ENCODE assay signal across 1 cellular context in genomic region chr11:60842688-60843605, GRCh38.
TF ChIP-seq lines count a peak whose summit lies in the region.

No MANE protein-coding gene starts in this region.

TF ChIP-seq in IMR-90, 13 proteins besides CTCF, POLR2A, EP300 and RAD21 (continued from another document):
- TF ChIP-seq, protein P1, sequence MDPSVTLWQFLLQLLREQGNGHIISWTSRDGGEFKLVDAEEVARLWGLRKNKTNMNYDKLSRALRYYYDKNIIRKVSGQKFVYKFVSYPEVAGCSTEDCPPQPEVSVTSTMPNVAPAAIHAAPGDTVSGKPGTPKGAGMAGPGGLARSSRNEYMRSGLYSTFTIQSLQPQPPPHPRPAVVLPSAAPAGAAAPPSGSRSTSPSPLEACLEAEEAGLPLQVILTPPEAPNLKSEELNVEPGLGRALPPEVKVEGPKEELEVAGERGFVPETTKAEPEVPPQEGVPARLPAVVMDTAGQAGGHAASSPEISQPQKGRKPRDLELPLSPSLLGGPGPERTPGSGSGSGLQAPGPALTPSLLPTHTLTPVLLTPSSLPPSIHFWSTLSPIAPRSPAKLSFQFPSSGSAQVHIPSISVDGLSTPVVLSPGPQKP (IDR thresholded peaks at IDR 0.05; ENCODE audit: borderline replicate concordance, low read depth, low read length), result no peak
- TF ChIP-seq MXI1 (IDR thresholded peaks at IDR 0.05; ENCODE audit: borderline replicate concordance, low read depth, low read length), result no peak
- TF ChIP-seq NFE2L2 (IDR thresholded peaks at IDR 0.05; ENCODE audit: low read depth, low read length), result no peak
- no peak for TF ChIP-seq SMC3 (IDR thresholded peaks at IDR 0.05; ENCODE audit: low read depth, low read length)
- no peak for TF ChIP-seq BHLHE40 (IDR thresholded peaks at IDR 0.05; ENCODE audit: low read depth, low read length)
- TF ChIP-seq MAFK (IDR thresholded peaks at IDR 0.05; ENCODE audit: low read depth, low read length), result no peak
- no peak for TF ChIP-seq FOS (IDR thresholded peaks at IDR 0.05; ENCODE audit: low read depth, low read length)
- no peak for TF ChIP-seq CEBPB (IDR thresholded peaks at IDR 0.05; ENCODE audit: low read depth, low read length)
- TF ChIP-seq RFX5 (IDR thresholded peaks at IDR 0.05; ENCODE audit: low read depth, low read length), result no peak
